18 cellular contexts compared by ENCODE assay signal in genomic region chr17:39139561-39139960, GRCh38. TPM values are rescaled to one million over a fixed set of nuclear protein-coding genes. Genes with fewer than 3 reads are reported as not detected.
A peak's percentile ranks its signal among the peaks of the same experiment; 100 is the strongest.
DNase-seq lines count a peak whose midpoint lies in the region; ATAC-seq and TF ChIP-seq lines count a peak whose summit lies in the region.
"Had no signal": no experiment of that assay in that cellular context is flagged by ENCODE, and none has a peak within 500 bp of the region (broad histone marks: within the 10 kb centered on the region; RNA-seq: fewer than 3 reads in every experiment).

No MANE protein-coding gene starts in this region.

- H4K91ac ChIP-seq in mesenchymal stem cell (ENCODE audit: low read length), result peak overlapping the region; percentile 8

- peaks cover 4% of the 10 kb centered on the region for H3K36me3 Mint-ChIP-seq in MCF 10A (ENCODE audit: insufficient read depth, unreplicated experiment)
- no peaks in the 10 kb centered on the region for H3K36me3 Mint-ChIP-seq in stimulated activated naive B cell treated with anti-CD40 and anti-IgM and Interleukin-4, amounts not matched to agents 10 μg/mL and 1 μg/mL and 100 μg/mL, for 72 hours

- H3K27me3 Mint-ChIP-seq in MCF 10A (ENCODE audit: insufficient read depth, unreplicated experiment), result no peaks in the 10 kb centered on the region
- peaks cover 0 to 6% of the 10 kb centered on the region in 2 donors for H3K27me3 Mint-ChIP-seq in stimulated activated naive B cell treated with anti-CD40 and anti-IgM and Interleukin-4, amounts not matched to agents 10 μg/mL and 1 μg/mL and 100 μg/mL, for 72 hours

- H3K14ac ChIP-seq in mesenchymal stem cell (ENCODE audit: low read length in 2 of 2), result peak overlapping the region in 1 of 2 experiments; percentile 73

- H3K79me2 ChIP-seq in mammary epithelial cell (ENCODE audit: insufficient read depth, low read length), result no peaks in the 10 kb centered on the region

- H3K18ac ChIP-seq in mesenchymal stem cell (ENCODE audit: low read depth in 1 of 2, low read length in 2 of 2), result peak overlapping the region; percentile 4 to 85

- H3K4me1 Mint-ChIP-seq in MCF 10A (ENCODE audit: insufficient read depth, unreplicated experiment), result peaks cover 31% of the 10 kb centered on the region
- H3K4me1 Mint-ChIP-seq in stimulated activated naive B cell treated with anti-CD40 and anti-IgM and Interleukin-4, amounts not matched to agents 10 μg/mL and 1 μg/mL and 100 μg/mL, for 72 hours, result no peaks in the 10 kb centered on the region

- H3K4ac ChIP-seq in mesenchymal stem cell (ENCODE audit: low read depth in 1 of 2, low read length in 2 of 2), result peak overlapping the region; percentile 9 to 51

- no peak overlapping the region for H3K4me3 Mint-ChIP-seq in MCF 10A (ENCODE audit: unreplicated experiment)
- H3K4me3 Mint-ChIP-seq in stimulated activated naive B cell treated with anti-CD40 and anti-IgM and Interleukin-4, amounts not matched to agents 10 μg/mL and 1 μg/mL and 100 μg/mL, for 72 hours, result no peak overlapping the region

- H3K9me3 ChIP-seq in mammary epithelial cell (replicated peaks; ENCODE audit: insufficient read depth, low read length) (no peaks in the 10 kb centered on the region), RWPE2 (ENCODE audit: severe bottlenecking) (no peaks in the 10 kb centered on the region), mesenchymal stem cell (ENCODE audit: control insufficient read depth, low read length) (no peaks in the 10 kb centered on the region), prostate gland (no peaks in the 10 kb centered on the region)

- peaks cover 24% of the 10 kb centered on the region for H3K4me1 ChIP-seq in mammary epithelial cell (ENCODE audit: insufficient read depth, low read length)
- peaks cover 12% of the 10 kb centered on the region for H3K4me1 ChIP-seq in RWPE2 (ENCODE audit: insufficient read depth, poor library complexity, severe bottlenecking)
- peaks cover 17% of the 10 kb centered on the region for H3K4me1 ChIP-seq in mesenchymal stem cell (ENCODE audit: control insufficient read depth, insufficient read depth, low read depth, low read length)
- no peaks in the 10 kb centered on the region for H3K4me1 ChIP-seq in prostate gland (replicated peaks)

- CTCF ChIA-PET in MCF 10A (lab: Yijun Ruan, JAX) (interaction anchor here (1.0 to 1.9 kb wide), 2 partner anchors 14 to 157 kb away, joined by 6 to 12 read pairs; no protein-coding TSS in a partner anchor), mammary epithelial cell (lab: Charles Lee; ENCODE audit: low non-redundant PET) (no interaction called here)

- peak overlapping the region; percentile 32 for H2AK5ac ChIP-seq in mesenchymal stem cell (ENCODE audit: low read length, severe bottlenecking)

- H3K27ac Mint-ChIP-seq in MCF 10A (ENCODE audit: low read depth, unreplicated experiment), result peak overlapping the region; percentile 95
- peak overlapping the region; percentile 32 for H3K27ac Mint-ChIP-seq in stimulated activated naive B cell treated with anti-CD40 and anti-IgM and Interleukin-4, amounts not matched to agents 10 μg/mL and 1 μg/mL and 100 μg/mL, for 72 hours

- H3K4me2 ChIP-seq in mammary epithelial cell (ENCODE audit: insufficient read depth, low read depth, low read length), result no peak overlapping the region
- no peak overlapping the region for H3K4me2 ChIP-seq in mesenchymal stem cell (ENCODE audit: low read length, poor library complexity, severe bottlenecking)
- H3K4me2 ChIP-seq: KMS-11 had no signal

- TF ChIP-seq POLR2A in prostate gland (IDR thresholded peaks at IDR 0.05), result no peak

- no peak overlapping the region for H4K8ac ChIP-seq in mesenchymal stem cell (ENCODE audit: low read length)

- H3K36me3 ChIP-seq in mammary epithelial cell (ENCODE audit: insufficient read depth, low read length), result no peaks in the 10 kb centered on the region
- H3K36me3 ChIP-seq in RWPE2 (ENCODE audit: low read depth), result no peaks in the 10 kb centered on the region
- peaks cover 0 to 3% of the 10 kb centered on the region in 2 experiments for H3K36me3 ChIP-seq in mesenchymal stem cell (ENCODE audit: control insufficient read depth in 1 of 2, insufficient read depth in 2 of 2, low read depth in 1 of 2, low read length in 2 of 2)
- no peaks in the 10 kb centered on the region for H3K36me3 ChIP-seq in prostate gland

- H3K27me3 ChIP-seq in mammary epithelial cell (ENCODE audit: insufficient read depth, low read length), result no peaks in the 10 kb centered on the region
- H3K27me3 ChIP-seq in RWPE2 (ENCODE audit: insufficient read depth, poor library complexity, severe bottlenecking), result no peaks in the 10 kb centered on the region
- no peaks in the 10 kb centered on the region for H3K27me3 ChIP-seq in mesenchymal stem cell (ENCODE audit: control insufficient read depth in 1 of 2, insufficient read depth in 1 of 2, low read length in 2 of 2)
- no peaks in the 10 kb centered on the region for H3K27me3 ChIP-seq in prostate gland (replicated peaks; ENCODE audit: insufficient read depth)

- in situ Hi-C loops in mammary epithelial cell (cut with MboI; ENCODE audit: low sequenced_read_pairs in 2 of 2), result no loop called here

- H4K20me1 ChIP-seq in mammary epithelial cell (ENCODE audit: insufficient read depth, low read length), result no peaks in the 10 kb centered on the region

- H2AFZ ChIP-seq in mammary epithelial cell (ENCODE audit: low read depth, low read length), result no peak overlapping the region
- no peak overlapping the region for H2AFZ ChIP-seq in mesenchymal stem cell (ENCODE audit: low read depth, low read length)

- H3K9ac ChIP-seq in mammary epithelial cell (ENCODE audit: insufficient read depth, low read length) (no peak overlapping the region), mesenchymal stem cell (ENCODE audit: low read length) (no peak overlapping the region)
- H3K9ac ChIP-seq: KMS-11 had no signal

- H3K4me3 ChIP-seq in mammary epithelial cell (replicated peaks in 1 of 3; ENCODE audit: insufficient read depth in 1 of 3, low read depth in 2 of 3, low read length in 3 of 3) (no peak overlapping the region), RWPE2 (ENCODE audit: severe bottlenecking) (no peak overlapping the region), mesenchymal stem cell (ENCODE audit: insufficient read depth in 1 of 2, low read depth in 1 of 2, low read length in 2 of 2) (no peak overlapping the region), prostate gland (no peak overlapping the region)

- DNase-seq in MCF 10A (ENCODE audit: unreplicated experiment), result no peak
- no peak for DNase-seq in mammary epithelial cell
- no peak for DNase-seq in RWPE2 (ENCODE audit: low spot score)
- no peak for DNase-seq in mesenchymal stem cell
- no peak for DNase-seq in stimulated activated naive B cell treated with anti-CD40 and anti-IgM and Interleukin-4, amounts not matched to agents 10 μg/mL and 1 μg/mL and 100 μg/mL, for 72 hours
- DNase-seq in prostate gland (ENCODE audit: low spot score), result no peak
- no peak for DNase-seq in RPMI8226
- DNase-seq: 8988T, C1 segment of cervical spinal cord, COR-L47, NCI-H1105 treated with DMSO at 0.1 percent for 48 hours, NCI-H187, NCI-H2171, NCI-H446 treated with DMSO at 0.1 percent for 48 hours, NCI-H748 treated with DMSO at 0.1 percent for 48 hours, SHP77 treated with DMSO at 0.1 percent for 48 hours had no signal

- H3K27ac ChIP-seq in mammary epithelial cell (ENCODE audit: insufficient read depth, low read depth, low read length) (no peak overlapping the region), RWPE2 (ENCODE audit: poor library complexity, severe bottlenecking) (peak overlapping the region; percentile 19), mesenchymal stem cell (ENCODE audit: low read length, poor library complexity, severe bottlenecking) (peak overlapping the region; percentile 18), prostate gland (no peak overlapping the region)
- H3K27ac ChIP-seq: KMS-11 had no signal

- no peak overlapping the region for H3K23ac ChIP-seq in mesenchymal stem cell (ENCODE audit: low read length in 2 of 2)

- no peak overlapping the region for H2BK15ac ChIP-seq in mesenchymal stem cell (ENCODE audit: low read depth, poor library complexity, severe bottlenecking)

- no TSS peak for BruUV-seq in MCF 10A (replicated peaks; lab: Mats Ljungman, UMichigan)
- BruUV-seq in mammary epithelial cell (replicated peaks; lab: Mats Ljungman, UMichigan), result no TSS peak

- H2BK120ac ChIP-seq in mesenchymal stem cell (ENCODE audit: low read depth, low read length), result no peak overlapping the region

- peak overlapping the region in 1 of 2 experiments; percentile 73 for H2BK12ac ChIP-seq in mesenchymal stem cell (ENCODE audit: low read length in 2 of 2)

- H3K9me3 Mint-ChIP-seq in MCF 10A (ENCODE audit: unreplicated experiment), result no peaks in the 10 kb centered on the region
- H3K9me3 Mint-ChIP-seq in stimulated activated naive B cell treated with anti-CD40 and anti-IgM and Interleukin-4, amounts not matched to agents 10 μg/mL and 1 μg/mL and 100 μg/mL, for 72 hours, result no peaks in the 10 kb centered on the region

- dilution Hi-C loops in mammary epithelial cell (cut with HindIII; ENCODE audit: low sequenced_read_pairs), result no loop called here

- ATAC-seq in RWPE2 (ENCODE audit: low read depth), result no peak
- no peak for ATAC-seq in stimulated activated naive B cell treated with anti-CD40 and anti-IgM and Interleukin-4, amounts not matched to agents 10 μg/mL and 1 μg/mL and 100 μg/mL, for 72 hours (replicated peaks)
- no peak for ATAC-seq in GM21367 (IDR thresholded peaks at IDR 0.05; ENCODE audit: unreplicated experiment)

- intact Hi-C loops in MCF 10A (cut with micrococcal nuclease) (no loop called here), mammary epithelial cell (cut with micrococcal nuclease) (no loop called here), prostate gland (cut with DNase I) (no loop called here)

- POLR2A ChIA-PET in MCF 10A (lab: Yijun Ruan, JAX), result interaction anchor here (0.6 to 1.3 kb wide), 3 partner anchors 9 to 922 kb away, joined by 3 to 9 read pairs (median 3); no protein-coding TSS in a partner anchor

- 100% methylated on average over 7 of the region's 9 CpGs for WGBS in mammary epithelial cell (ENCODE audit: low coverage, missing lambda C conversion rate)
- WGBS in mesenchymal stem cell, result 90% methylated on average over 9 of the region's 9 CpGs
- 92% methylated on average over 9 of the region's 9 CpGs for WGBS in prostate gland

- no peaks in the 10 kb centered on the region for H3K79me1 ChIP-seq in mesenchymal stem cell (replicated peaks; ENCODE audit: low read length, poor library complexity, severe bottlenecking)

- peak overlapping the region; percentile 26 for H2BK5ac ChIP-seq in mesenchymal stem cell (ENCODE audit: low read depth, low read length, poor library complexity, severe bottlenecking)

- TF ChIP-seq CTCF in MCF 10A (IDR thresholded peaks at IDR 0.05; ENCODE audit: unreplicated experiment) (no peak), mammary epithelial cell (conservative IDR thresholded peaks at IDR 0.05 in 1 of 2, IDR thresholded peaks at IDR 0.05 in 1 of 2; ENCODE audit: extremely low read depth in 1 of 2, insufficient read depth in 1 of 2, low read depth in 1 of 2, low read length in 2 of 2) (no peak), RWPE2 (IDR thresholded peaks at IDR 0.05; ENCODE audit: poor library complexity, severe bottlenecking) (no peak), prostate gland (IDR thresholded peaks at IDR 0.05) (no peak)

RNA-seq across cellular contexts. Expression of gene PLXDC1, which starts 11.9 kb away (rescaled TPM):
- 0.22 and 0.61 TPM in 2 replicates for total RNA-seq in MCF 10A (2022)
- under 1 TPM in 1 of 2 donors, not detected in 1; 0.33 TPM for total RNA-seq in mammary epithelial cell
- 0.09 TPM for polyA plus RNA-seq in mammary epithelial cell
- polyA minus RNA-seq in mammary epithelial cell, result not detected
- 1.9 TPM for polyA plus RNA-seq in mesenchymal stem cell (2013, experiment 1 of 2)
- 2.1 TPM for polyA plus RNA-seq in mesenchymal stem cell (2013, experiment 2 of 2)
- 1 to 10 TPM; 3.9 to 5.4 TPM for total RNA-seq in prostate gland

RNA-seq across cellular contexts. Expression of gene ARL5C, which starts 26.4 kb away (rescaled TPM):
- total RNA-seq in MCF 10A (2022), result not detected in 2 replicates
- total RNA-seq in mammary epithelial cell, result not detected
- polyA plus RNA-seq in mammary epithelial cell, result not detected
- not detected for polyA minus RNA-seq in mammary epithelial cell
- not detected for polyA plus RNA-seq in mesenchymal stem cell (2013, experiment 1 of 2)
- polyA plus RNA-seq in mesenchymal stem cell (2013, experiment 2 of 2), result not detected
- not detected for total RNA-seq in prostate gland

RNA-seq across cellular contexts. Expression of gene CACNB1, which starts 57.9 kb away (rescaled TPM):
- total RNA-seq in MCF 10A (2022), result 6.6 and 7.7 TPM in 2 replicates
- 10 to 100 TPM in 1 of 2 donors, 1 to 10 TPM in 1; 8.2 to 21.6 TPM for total RNA-seq in mammary epithelial cell
- 6.9 TPM for polyA plus RNA-seq in mammary epithelial cell
- 6.7 TPM for polyA minus RNA-seq in mammary epithelial cell
- 7.0 TPM for polyA plus RNA-seq in mesenchymal stem cell (2013, experiment 1 of 2)
- polyA plus RNA-seq in mesenchymal stem cell (2013, experiment 2 of 2), result 6.3 TPM
- total RNA-seq in prostate gland, result 10 to 100 TPM in 1 of 2 donors, 1 to 10 TPM in 1; 3.4 to 17.8 TPM

Comparison
In these comparisons a context has a peak if more than half of its experiments do, and no peak if none do; other contexts are left out.
1. H3K27ac ChIP-seq: peak in RWPE2 (single experiment) and mesenchymal stem cell (single experiment); none in mammary epithelial cell (single experiment) and prostate gland (0 of 2).